ENCODE assay signal across 8 cellular contexts in genomic region chr9:75185585-75186170, GRCh38.
DNase-seq lines count a peak whose midpoint lies in the region; ATAC-seq and TF ChIP-seq lines count a peak whose summit lies in the region.

No MANE protein-coding gene starts in this region.

- H3K9me3 Mint-ChIP-seq in HFFc6: no peaks in the 10 kb centered on the region; the same call in 1 of the 2 replicates
- no peaks in the 10 kb centered on the region for H3K9me3 Mint-ChIP-seq in activated CD8-positive, alpha-beta T cell treated with anti-CD3 and anti-CD28 coated beads, Interleukin-2, amount 10 ng/mL, durations not matched to agents 7 days and 5 days (ENCODE audit: insufficient read depth)

- no peak overlapping the region for H3K4me3 ChIP-seq in right atrium auricular region
- H3K4me3 ChIP-seq in fibroblast of villous mesenchyme (ENCODE audit: low read depth, low read length): no peak overlapping the region

- no peaks in the 10 kb centered on the region for H3K4me1 ChIP-seq in right atrium auricular region

- H3K4me1 Mint-ChIP-seq in HFFc6 (ENCODE audit: low read depth): peaks cover 28% of the 10 kb centered on the region
- peaks cover 22% of the 10 kb centered on the region for H3K4me1 Mint-ChIP-seq in activated CD8-positive, alpha-beta T cell treated with anti-CD3 and anti-CD28 coated beads, Interleukin-2, amount 10 ng/mL, durations not matched to agents 7 days and 5 days (ENCODE audit: low read depth)

- H3K36me3 ChIP-seq in right atrium auricular region: peaks cover 5% of the 10 kb centered on the region

- no peak overlapping the region for H3K27ac ChIP-seq in right atrium auricular region

- peaks cover 10% of the 10 kb centered on the region; the same call in 1 of the 2 replicates for H3K27me3 Mint-ChIP-seq in HFFc6 (ENCODE audit: insufficient read depth)
- H3K27me3 Mint-ChIP-seq in activated CD8-positive, alpha-beta T cell treated with anti-CD3 and anti-CD28 coated beads, Interleukin-2, amount 10 ng/mL, durations not matched to agents 7 days and 5 days (ENCODE audit: low read depth): peaks cover under 1% of the 10 kb centered on the region

- no peaks in the 10 kb centered on the region for H3K9me3 ChIP-seq in right atrium auricular region

- H3K27me3 ChIP-seq in right atrium auricular region: no peaks in the 10 kb centered on the region

- POLR2A ChIA-PET in activated CD8-positive, alpha-beta T cell treated with anti-CD3 and anti-CD28 coated beads, Interleukin-2, amount 10 ng/mL, durations not matched to agents 7 days and 5 days (lab: Charles Lee): interaction anchor here (1.5 kb wide), 1 partner anchor 11 kb away, joined by 3 read pairs; no protein-coding TSS in a partner anchor

- H3K36me3 Mint-ChIP-seq in HFFc6 (ENCODE audit: low read depth): no peaks in the 10 kb centered on the region
- H3K36me3 Mint-ChIP-seq in activated CD8-positive, alpha-beta T cell treated with anti-CD3 and anti-CD28 coated beads, Interleukin-2, amount 10 ng/mL, durations not matched to agents 7 days and 5 days (ENCODE audit: low read depth): peaks cover 4% of the 10 kb centered on the region

- no peak overlapping the region for H3K27ac Mint-ChIP-seq in HFFc6
- no peak overlapping the region for H3K27ac Mint-ChIP-seq in activated CD8-positive, alpha-beta T cell treated with anti-CD3 and anti-CD28 coated beads, Interleukin-2, amount 10 ng/mL, durations not matched to agents 7 days and 5 days

- peak in 1 of 2 donors; percentile 58 for TF ChIP-seq CTCF in right atrium auricular region (IDR thresholded peaks at IDR 0.05)
- peak; percentile 79 for TF ChIP-seq CTCF in HFFc6 (IDR thresholded peaks at IDR 0.05)
- TF ChIP-seq CTCF in fibroblast of villous mesenchyme (IDR thresholded peaks at IDR 0.05; ENCODE audit: insufficient read depth, low read depth, low read length): peak; percentile 70

- ATAC-seq in Right ventricle myocardium superior (ENCODE audit: poor library complexity): peak; percentile 48
- peak; percentile 65 for ATAC-seq in activated CD8-positive, alpha-beta T cell treated with anti-CD3 and anti-CD28 coated beads, Interleukin-2, amount 10 ng/mL, durations not matched to agents 7 days and 5 days

- no peak overlapping the region for H3K4me3 Mint-ChIP-seq in HFFc6
- no peak overlapping the region for H3K4me3 Mint-ChIP-seq in activated CD8-positive, alpha-beta T cell treated with anti-CD3 and anti-CD28 coated beads, Interleukin-2, amount 10 ng/mL, durations not matched to agents 7 days and 5 days

- CTCF ChIA-PET in activated CD8-positive, alpha-beta T cell treated with anti-CD3 and anti-CD28 coated beads, Interleukin-2, amount 10 ng/mL, durations not matched to agents 7 days and 5 days (lab: Charles Lee): interaction anchor here (0.6 to 3.3 kb wide), 31 partner anchors 10 to 411 kb away, joined by 3 to 77 read pairs (median 5); partner anchors contain the start of genes NMRK1 and OSTF1

- DNase-seq in Right ventricle myocardium superior: no peak
- no peak for DNase-seq in right atrium auricular region (ENCODE audit: low spot score)
- peak; percentile 29 for DNase-seq in HFFc6
- peak; percentile 6 for DNase-seq in NCI-H2196 treated with DMSO at 0.1 percent for 48 hours (lab: John Stamatoyannopoulos, UW; ENCODE audit: unreplicated experiment)
- DNase-seq in activated CD8-positive, alpha-beta T cell treated with anti-CD3 and anti-CD28 coated beads, Interleukin-2, amount 10 ng/mL, durations not matched to agents 7 days and 5 days: peak; percentile 68
- DNase-seq in fibroblast of villous mesenchyme (ENCODE audit: low read depth): peak; percentile 19
- DNase-seq in stimulated activated CD4-positive, alpha-beta T cell treated with anti-CD3 and anti-CD28 coated beads, Interleukin-1b, Interleukin-23, amount 100 ng/mL, for 24 hours (ENCODE audit: low read depth in 4 of 4, low spot score in 1 of 4): peak; percentile 10 to 46 (median 22)
- no peak for DNase-seq in HuH-7.5 (ENCODE audit: low spot score)

- intact Hi-C loops in Right ventricle myocardium superior (cut with DNase I): no loop called here

Comparison
In these comparisons a context has a peak if more than half of its experiments do, and no peak if none do; other contexts are left out.
1. DNase-seq: peak in HFFc6 (single experiment), NCI-H2196 treated with DMSO at 0.1 percent for 48 hours (single experiment), activated CD8-positive, alpha-beta T cell treated with anti-CD3 and anti-CD28 coated beads, Interleukin-2, amount 10 ng/mL, durations not matched to agents 7 days and 5 days (single experiment), fibroblast of villous mesenchyme (single experiment) and stimulated activated CD4-positive, alpha-beta T cell treated with anti-CD3 and anti-CD28 coated beads, Interleukin-1b, Interleukin-23, amount 100 ng/mL, for 24 hours (4 of 4); none in Right ventricle myocardium superior (single experiment), right atrium auricular region (single experiment) and HuH-7.5 (single experiment).